1 cellular context compared by ENCODE assay signal in the genomic region with DNA sequence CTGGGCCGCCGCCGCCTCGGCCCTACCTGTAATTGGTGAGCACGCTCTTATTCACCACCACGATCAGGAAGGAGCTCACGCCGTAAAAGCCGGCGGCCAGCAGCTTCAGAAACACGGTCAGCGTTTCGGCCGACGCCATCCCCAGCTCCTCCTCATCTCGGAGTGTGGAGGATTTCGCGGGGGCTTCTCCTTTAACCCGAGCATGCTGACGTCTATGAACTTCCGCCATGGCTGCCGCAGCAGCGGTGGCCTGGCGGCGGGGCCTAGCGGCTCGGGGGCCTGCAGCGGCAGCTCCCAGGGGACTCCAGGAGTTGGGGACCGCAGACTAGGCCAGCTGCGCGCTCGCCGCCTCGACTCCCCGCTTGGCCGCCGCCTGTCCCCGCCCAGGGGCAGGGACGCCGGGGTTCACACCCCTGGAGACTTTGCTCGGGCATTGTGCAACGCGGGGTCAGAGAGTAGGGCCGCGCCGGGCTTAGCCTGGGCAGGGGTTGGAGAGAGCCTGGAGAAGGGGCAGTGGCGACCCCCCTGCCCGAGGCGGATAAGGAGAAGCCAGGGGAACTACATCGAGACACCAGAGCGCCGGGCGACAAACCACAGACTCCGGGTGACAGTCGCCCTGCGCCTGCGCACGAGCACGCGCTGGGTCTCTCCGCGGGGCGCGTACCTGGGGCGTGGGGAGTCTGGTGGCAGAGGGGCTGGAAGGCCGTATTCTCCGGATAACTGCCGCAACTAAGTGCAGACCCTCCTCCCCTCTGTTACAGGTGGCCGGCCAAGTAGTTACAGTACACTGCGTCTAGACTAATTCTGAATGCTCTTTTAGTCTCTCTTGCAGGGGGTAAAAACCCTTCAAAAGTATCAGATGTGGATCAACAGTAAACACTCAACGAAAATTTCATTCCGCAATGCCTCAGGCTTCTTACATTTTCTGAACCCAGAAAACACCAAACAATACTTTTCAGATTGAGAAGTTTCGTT.
TF ChIP-seq lines count a peak whose summit lies in the region.

SLC35D1 (minus strand) TSS at position 364 of the 975 bp plus-strand sequence; CDS start at position 229, 135 bp downstream.

TF ChIP-seq in HepG2, 621 proteins besides CTCF, POLR2A, EP300 and RAD21 (continued from another document and continues in another):
- TF ChIP-seq, protein P1, sequence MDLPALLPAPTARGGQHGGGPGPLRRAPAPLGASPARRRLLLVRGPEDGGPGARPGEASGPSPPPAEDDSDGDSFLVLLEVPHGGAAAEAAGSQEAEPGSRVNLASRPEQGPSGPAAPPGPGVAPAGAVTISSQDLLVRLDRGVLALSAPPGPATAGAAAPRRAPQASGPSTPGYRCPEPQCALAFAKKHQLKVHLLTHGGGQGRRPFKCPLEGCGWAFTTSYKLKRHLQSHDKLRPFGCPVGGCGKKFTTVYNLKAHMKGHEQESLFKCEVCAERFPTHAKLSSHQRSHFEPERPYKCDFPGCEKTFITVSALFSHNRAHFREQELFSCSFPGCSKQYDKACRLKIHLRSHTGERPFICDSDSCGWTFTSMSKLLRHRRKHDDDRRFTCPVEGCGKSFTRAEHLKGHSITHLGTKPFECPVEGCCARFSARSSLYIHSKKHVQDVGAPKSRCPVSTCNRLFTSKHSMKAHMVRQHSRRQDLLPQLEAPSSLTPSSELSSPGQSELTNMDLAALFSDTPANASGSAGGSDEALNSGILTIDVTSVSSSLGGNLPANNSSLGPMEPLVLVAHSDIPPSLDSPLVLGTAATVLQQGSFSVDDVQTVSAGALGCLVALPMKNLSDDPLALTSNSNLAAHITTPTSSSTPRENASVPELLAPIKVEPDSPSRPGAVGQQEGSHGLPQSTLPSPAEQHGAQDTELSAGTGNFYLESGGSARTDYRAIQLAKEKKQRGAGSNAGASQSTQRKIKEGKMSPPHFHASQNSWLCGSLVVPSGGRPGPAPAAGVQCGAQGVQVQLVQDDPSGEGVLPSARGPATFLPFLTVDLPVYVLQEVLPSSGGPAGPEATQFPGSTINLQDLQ (CRISPR knock-in tag; IDR thresholded peaks at IDR 0.05), result no peak; the same call in 1 of the 2 replicates
- no peak for TF ChIP-seq PCBP1 (IDR thresholded peaks at IDR 0.05; ENCODE audit: borderline replicate concordance, low read depth, low read length)
- TF ChIP-seq ZNF800 (CRISPR knock-in tag; IDR thresholded peaks at IDR 0.05), result peak; percentile 66
- TF ChIP-seq ZNF292 (CRISPR knock-in tag; IDR thresholded peaks at IDR 0.05; ENCODE audit: borderline replicate concordance, low read depth), result peak; percentile 74
- peak; percentile 78; the same call in 1 of the 2 replicates for TF ChIP-seq EED (CRISPR knock-in tag; IDR thresholded peaks at IDR 0.05)
- peak; percentile 79; the same call in 1 of the 2 replicates for TF ChIP-seq ZNF331 (CRISPR knock-in tag; IDR thresholded peaks at IDR 0.05)
- no peak; the same call in 1 of the 2 replicates for TF ChIP-seq ZNF549 (CRISPR knock-in tag; IDR thresholded peaks at IDR 0.05)
- no peak for TF ChIP-seq BORCS8-MEF2B (CRISPR knock-in tag; IDR thresholded peaks at IDR 0.05)
- no peak for TF ChIP-seq ZSCAN29 (CRISPR knock-in tag; conservative IDR thresholded peaks at IDR 0.05)
- TF ChIP-seq PAWR (CRISPR knock-in tag; IDR thresholded peaks at IDR 0.05; ENCODE audit: borderline replicate concordance), result 0 out of 2 replicates have a peak, but pooled peaks have one; percentile 67
- TF ChIP-seq ZNF556 (CRISPR knock-in tag; IDR thresholded peaks at IDR 0.05; ENCODE audit: borderline replicate concordance), result no peak; the same call in 1 of the 2 replicates
- 0 out of 2 replicates have a peak, but pooled peaks have one; percentile 75 for TF ChIP-seq NFKB2 (CRISPR knock-in tag; IDR thresholded peaks at IDR 0.05; ENCODE audit: borderline replicate concordance)
- no peak for TF ChIP-seq ZNF329 (CRISPR knock-in tag; IDR thresholded peaks at IDR 0.05; ENCODE audit: low read depth)
- TF ChIP-seq ZNF615 (CRISPR knock-in tag; IDR thresholded peaks at IDR 0.05; ENCODE audit: borderline replicate concordance), result no peak
- TF ChIP-seq AHR (CRISPR knock-in tag; IDR thresholded peaks at IDR 0.05), result 0 out of 2 replicates have a peak, but pooled peaks have one; percentile 59
- no peak for TF ChIP-seq PRPF4 (IDR thresholded peaks at IDR 0.05; ENCODE audit: low read depth, low read length, poor library complexity, severe bottlenecking)
- TF ChIP-seq, protein P2, sequence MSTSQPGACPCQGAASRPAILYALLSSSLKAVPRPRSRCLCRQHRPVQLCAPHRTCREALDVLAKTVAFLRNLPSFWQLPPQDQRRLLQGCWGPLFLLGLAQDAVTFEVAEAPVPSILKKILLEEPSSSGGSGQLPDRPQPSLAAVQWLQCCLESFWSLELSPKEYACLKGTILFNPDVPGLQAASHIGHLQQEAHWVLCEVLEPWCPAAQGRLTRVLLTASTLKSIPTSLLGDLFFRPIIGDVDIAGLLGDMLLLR (CRISPR knock-in tag; IDR thresholded peaks at IDR 0.05), result peak; percentile 48; the same call in 1 of the 2 replicates
- no peak for TF ChIP-seq SP1 (IDR thresholded peaks at IDR 0.05)
- TF ChIP-seq SP1 (CRISPR knock-in tag; IDR thresholded peaks at IDR 0.05), result 0 out of 2 replicates have a peak, but pooled peaks have one; percentile 21
- TF ChIP-seq PHF5A (CRISPR knock-in tag; IDR thresholded peaks at IDR 0.05; ENCODE audit: low read depth, unreplicated experiment), result peak; percentile 41
- no peak for TF ChIP-seq SIN3B (IDR thresholded peaks at IDR 0.05; ENCODE audit: low read length)
- TF ChIP-seq ZNF788 (CRISPR knock-in tag; IDR thresholded peaks at IDR 0.05; ENCODE audit: borderline replicate concordance), result peak; percentile 95
- peak; percentile 72; the same call in 1 of the 2 replicates for TF ChIP-seq ZC3H13 (CRISPR knock-in tag; IDR thresholded peaks at IDR 0.05)
- TF ChIP-seq, protein P3, sequence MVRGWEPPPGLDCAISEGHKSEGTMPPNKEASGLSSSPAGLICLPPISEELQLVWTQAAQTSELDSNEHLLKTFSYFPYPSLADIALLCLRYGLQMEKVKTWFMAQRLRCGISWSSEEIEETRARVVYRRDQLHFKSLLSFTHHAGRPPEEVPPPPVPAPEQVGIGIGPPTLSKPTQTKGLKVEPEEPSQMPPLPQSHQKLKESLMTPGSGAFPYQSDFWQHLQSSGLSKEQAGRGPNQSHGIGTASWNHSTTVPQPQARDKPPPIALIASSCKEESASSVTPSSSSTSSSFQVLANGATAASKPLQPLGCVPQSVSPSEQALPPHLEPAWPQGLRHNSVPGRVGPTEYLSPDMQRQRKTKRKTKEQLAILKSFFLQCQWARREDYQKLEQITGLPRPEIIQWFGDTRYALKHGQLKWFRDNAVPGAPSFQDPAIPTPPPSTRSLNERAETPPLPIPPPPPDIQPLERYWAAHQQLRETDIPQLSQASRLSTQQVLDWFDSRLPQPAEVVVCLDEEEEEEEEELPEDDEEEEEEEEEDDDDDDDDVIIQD (CRISPR knock-in tag; IDR thresholded peaks at IDR 0.05; ENCODE audit: low read depth), result no peak
- TF ChIP-seq SOX6 (IDR thresholded peaks at IDR 0.05), result no peak
- TF ChIP-seq SOX6 (CRISPR knock-in tag; IDR thresholded peaks at IDR 0.05), result peak; percentile 84
- peak; percentile 100 for TF ChIP-seq ZNF441 (CRISPR knock-in tag; IDR thresholded peaks at IDR 0.05; ENCODE audit: borderline replicate concordance)
- TF ChIP-seq ZNF12 (CRISPR knock-in tag; IDR thresholded peaks at IDR 0.05), result no peak; the same call in 1 of the 2 replicates
- peak; percentile 91 for TF ChIP-seq CEBPG (CRISPR knock-in tag; IDR thresholded peaks at IDR 0.05)
- TF ChIP-seq THYN1 (CRISPR knock-in tag; IDR thresholded peaks at IDR 0.05; ENCODE audit: borderline replicate concordance, low read depth), result no peak
- no peak for TF ChIP-seq ZNF296 (CRISPR knock-in tag; conservative IDR thresholded peaks at IDR 0.05)
- TF ChIP-seq KDM4B (CRISPR knock-in tag; IDR thresholded peaks at IDR 0.05), result no peak
- no peak for TF ChIP-seq ZNF761 (CRISPR knock-in tag; conservative IDR thresholded peaks at IDR 0.05)
- no peak for TF ChIP-seq BATF2 (CRISPR knock-in tag; IDR thresholded peaks at IDR 0.05)
- no peak for TF ChIP-seq SNAPC2 (CRISPR knock-in tag; IDR thresholded peaks at IDR 0.05)
- no peak; the same call in 1 of the 2 replicates for TF ChIP-seq ZNF878 (CRISPR knock-in tag; IDR thresholded peaks at IDR 0.05)
- peak; percentile 44 for TF ChIP-seq KMT2A (CRISPR knock-in tag; IDR thresholded peaks at IDR 0.05)
- TF ChIP-seq NCOR1 (IDR thresholded peaks at IDR 0.05; ENCODE audit: borderline replicate concordance, low read length), result peak; percentile 81; the same call in 1 of the 2 replicates
- peak; percentile 65; the same call in 1 of the 2 replicates for TF ChIP-seq ZNF562 (CRISPR knock-in tag; IDR thresholded peaks at IDR 0.05; ENCODE audit: borderline replicate concordance)
- TF ChIP-seq HDAC6 (IDR thresholded peaks at IDR 0.05; ENCODE audit: low read depth, low read length), result no peak
- TF ChIP-seq PHF8 (CRISPR knock-in tag; IDR thresholded peaks at IDR 0.05), result peak; percentile 93
- peak; percentile 49; the same call in 1 of the 2 replicates for TF ChIP-seq SPEN (CRISPR knock-in tag; IDR thresholded peaks at IDR 0.05; ENCODE audit: low read depth)
- TF ChIP-seq ZFP37 (CRISPR knock-in tag; IDR thresholded peaks at IDR 0.05; ENCODE audit: borderline replicate concordance), result no peak
- no peak for TF ChIP-seq ZEB1 (IDR thresholded peaks at IDR 0.05; ENCODE audit: insufficient replicate concordance, low read depth)
- no peak for TF ChIP-seq MAF1 (CRISPR knock-in tag; IDR thresholded peaks at IDR 0.05; ENCODE audit: borderline replicate concordance)
- peak; percentile 68; the same call in 1 of the 2 replicates for TF ChIP-seq HOXA3 (CRISPR knock-in tag; IDR thresholded peaks at IDR 0.05)
- TF ChIP-seq PLRG1 (conservative IDR thresholded peaks at IDR 0.05), result no peak
- TF ChIP-seq ZNF318 (CRISPR knock-in tag; IDR thresholded peaks at IDR 0.05), result no peak
- no peak; the same call in 1 of the 2 replicates for TF ChIP-seq MXD4 (CRISPR knock-in tag; IDR thresholded peaks at IDR 0.05)
- peak; percentile 88 for TF ChIP-seq SRY (CRISPR knock-in tag; IDR thresholded peaks at IDR 0.05)
